Comparison of ENCODE assay signal across 14 cellular contexts in the genomic region with DNA sequence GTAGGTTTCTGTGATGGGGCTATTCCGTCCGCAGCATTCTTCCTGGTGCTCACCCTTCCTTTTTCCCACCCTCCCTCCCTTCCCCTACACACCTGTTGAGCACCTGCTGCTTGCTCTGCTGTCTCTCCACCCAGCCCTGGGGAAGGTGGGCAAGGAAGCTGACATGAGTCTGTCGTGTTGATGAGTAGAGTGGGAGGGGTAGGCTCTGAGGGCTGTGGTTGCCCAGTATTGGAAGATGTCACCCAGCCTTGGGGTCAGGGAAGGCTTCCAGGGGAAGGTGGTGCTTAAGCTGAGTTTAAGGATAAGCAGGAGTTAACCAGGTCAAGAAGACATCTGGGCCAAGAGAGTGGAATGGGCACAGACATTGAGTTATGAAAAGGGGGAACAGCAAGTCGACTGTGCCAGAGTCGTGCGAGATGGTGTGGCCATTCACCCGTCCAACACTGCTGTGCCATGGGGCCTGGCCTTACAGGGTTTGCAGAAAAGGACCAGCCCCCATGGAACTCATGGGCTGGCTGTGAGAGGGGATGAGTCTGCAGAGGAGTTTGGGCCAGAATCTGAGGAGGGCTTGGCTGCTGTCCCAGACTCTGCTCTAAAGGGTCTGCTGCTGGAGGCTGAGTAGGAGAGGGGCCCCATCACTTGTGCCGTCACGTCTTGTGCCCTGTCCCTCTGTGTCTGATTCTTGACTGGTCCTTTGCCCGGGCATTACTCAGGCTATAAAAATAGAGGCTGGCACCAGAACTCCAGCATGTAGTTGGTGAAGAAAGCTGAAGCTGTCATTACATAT. TPM values are rescaled to one million over a fixed set of nuclear protein-coding genes. Genes with fewer than 3 reads are reported as not detected.
DNase-seq lines count a peak whose midpoint lies in the region; ATAC-seq and TF ChIP-seq lines count a peak whose summit lies in the region.
"Had no signal": no experiment of that assay in that cellular context is flagged by ENCODE, and none has a peak within 500 bp of the region (broad histone marks: within the 10 kb centered on the region; RNA-seq: fewer than 3 reads in every experiment).

No MANE protein-coding gene starts in this region.

- ATAC-seq in heart right ventricle (peak; percentile 57 to 91 (median 84)), thoracic aorta (ENCODE audit: insufficient number of reproducible peaks, low FRiP score, low read depth) (peak; percentile 83), HG03196 (IDR thresholded peaks at IDR 0.05; ENCODE audit: unreplicated experiment) (no peak)
- ATAC-seq: A549, gastroesophageal sphincter had no signal

- 45 to 66% methylated on average over 10 of the region's 10 CpGs for WGBS in heart right ventricle, 2 donors

- H3K9me3 ChIP-seq in WERI-Rb-1 (ENCODE audit: severe bottlenecking) (peaks cover 5% of the 10 kb centered on the region), heart right ventricle (no peaks in the 10 kb centered on the region), thoracic aorta (no peaks in the 10 kb centered on the region)
- H3K9me3 ChIP-seq: A549, gastroesophageal sphincter, thyroid gland had no signal

- H3K36me3 ChIP-seq in WERI-Rb-1 (peaks cover 15% of the 10 kb centered on the region), heart right ventricle (no peaks in the 10 kb centered on the region), thoracic aorta (no peaks in the 10 kb centered on the region)
- H3K36me3 ChIP-seq: gastroesophageal sphincter, thyroid gland had no signal

- peak; percentile 6 for DNase-seq in NCI-H510A treated with DMSO at 0.1 percent for 48 hours (lab: John Stamatoyannopoulos, UW)
- no peak for DNase-seq in NCI-H510A (lab: John Stamatoyannopoulos, UW)
- DNase-seq in WERI-Rb-1 = peak; percentile 27
- peak; percentile 57 to 78 for DNase-seq in heart right ventricle
- peak; percentile 77 for DNase-seq in thoracic aorta (ENCODE audit: low spot score)
- no peak for DNase-seq in NCI-H524 treated with DMSO at 0.1 percent for 48 hours (lab: John Stamatoyannopoulos, UW)
- DNase-seq in activated T-cell treated with anti-CD3 and anti-CD28 coated beads, Interleukin-2, amount 50 U/mL, for 1 hour = no peak
- DNase-seq: NCI-H526, thyroid gland had no signal

- intact Hi-C loops in heart right ventricle (cut with DNase I) = no loop called here

- H3K27me3 ChIP-seq in WERI-Rb-1 (ENCODE audit: insufficient read depth, low read depth, severe bottlenecking) (no peaks in the 10 kb centered on the region), heart right ventricle (no peaks in the 10 kb centered on the region), thoracic aorta (replicated peaks; ENCODE audit: insufficient read depth) (no peaks in the 10 kb centered on the region)
- H3K27me3 ChIP-seq: dorsolateral prefrontal cortex, gastroesophageal sphincter, thyroid gland had no signal

- H3K4me3 ChIP-seq in WERI-Rb-1 (ENCODE audit: low read depth, low read length) = no peak overlapping the region
- peak overlapping the region in 1 of 10 donors; percentile 10 for H3K4me3 ChIP-seq in heart right ventricle
- H3K4me3 ChIP-seq in thoracic aorta = no peak overlapping the region
- H3K4me3 ChIP-seq: A549, dorsolateral prefrontal cortex, gastroesophageal sphincter, smooth muscle cell, thyroid gland had no signal

- H3K4me1 ChIP-seq in heart right ventricle = peaks cover 11 to 88% (median 60%) of the 10 kb centered on the region in 9 donors
- peaks cover 13 to 68% of the 10 kb centered on the region in 2 donors for H3K4me1 ChIP-seq in thoracic aorta (ENCODE audit: control insufficient read depth in 1 of 2, low read depth in 2 of 2)

- TF ChIP-seq CTCF in WERI-Rb-1 (IDR thresholded peaks at IDR 0.05; ENCODE audit: low read depth, low read length) (no peak), heart right ventricle (IDR thresholded peaks at IDR 0.05) (no peak), thoracic aorta (IDR thresholded peaks at IDR 0.05) (no peak)

- H3K27ac ChIP-seq in WERI-Rb-1 = no peak overlapping the region
- peak overlapping the region; percentile 28 to 89 (median 85) for H3K27ac ChIP-seq in heart right ventricle
- peak overlapping the region; percentile 72 to 86 for H3K27ac ChIP-seq in thoracic aorta
- H3K27ac ChIP-seq: A549, thyroid gland had no signal

RNA-seq across cellular contexts. Expression of a gene that starts 9.8 kb away (rescaled TPM):
- total RNA-seq in heart right ventricle = 10 to 100 TPM in 9 of 10 donors, 1 to 10 TPM in 1; 8.7 to 33.5 (median 19.9) TPM
- polyA plus RNA-seq in heart right ventricle = 10 to 100 TPM; 11.3 to 17.0 TPM
- total RNA-seq in thoracic aorta = 10 to 100 TPM; 15.2 to 23.2 TPM

Comparison
In these comparisons a context has a peak if more than half of its experiments do, and no peak if none do; other contexts are left out.
1. DNase-seq: peak in NCI-H510A treated with DMSO at 0.1 percent for 48 hours (single experiment), WERI-Rb-1 (single experiment), heart right ventricle (2 of 2) and thoracic aorta (single experiment); none in NCI-H510A (single experiment), NCI-H524 treated with DMSO at 0.1 percent for 48 hours (single experiment) and activated T-cell treated with anti-CD3 and anti-CD28 coated beads, Interleukin-2, amount 50 U/mL, for 1 hour (single experiment).